12 cellular contexts compared by ENCODE assay signal in genomic region chr6:4402477-4402976, GRCh38.
A peak's percentile ranks its signal among the peaks of the same experiment; 100 is the strongest.
DNase-seq lines count a peak whose midpoint lies in the region; ATAC-seq and TF ChIP-seq lines count a peak whose summit lies in the region.
"Had no signal": no experiment of that assay in that cellular context is flagged by ENCODE, and none has a peak within 500 bp of the region (broad histone marks: within the 10 kb centered on the region; RNA-seq: fewer than 3 reads in every experiment).

No MANE protein-coding gene starts in this region.

- H3K27ac ChIP-seq in left ventricle myocardium inferior (replicated peaks) (peak overlapping the region; percentile 91), temporal lobe (ENCODE audit: low read depth, low read length) (peak overlapping the region; percentile 41)
- H3K27ac ChIP-seq: uterus had no signal

- H3K27me3 Mint-ChIP-seq in HFFc6 (ENCODE audit: insufficient read depth): no peaks in the 10 kb centered on the region; the same call in 1 of the 2 replicates

- peaks cover 44% of the 10 kb centered on the region for H3K4me1 ChIP-seq in left ventricle myocardium inferior

- H3K36me3 ChIP-seq in left ventricle myocardium inferior: no peaks in the 10 kb centered on the region
- H3K36me3 ChIP-seq: uterus had no signal

- peak overlapping the region; percentile 6; the same call in 1 of the 2 replicates for H3K4me3 Mint-ChIP-seq in HFFc6

- peaks cover 13% of the 10 kb centered on the region for H3K36me3 Mint-ChIP-seq in HFFc6 (ENCODE audit: low read depth)

- in situ Hi-C loops in astrocyte of the cerebellum (cut with HindIII; ENCODE audit: low sequenced_read_pairs): no loop called here

- peaks cover 46% of the 10 kb centered on the region for H3K4me1 Mint-ChIP-seq in HFFc6 (ENCODE audit: low read depth)

- H3K27me3 ChIP-seq in left ventricle myocardium inferior (ENCODE audit: low read depth): no peaks in the 10 kb centered on the region
- H3K27me3 ChIP-seq: uterus had no signal

- peaks cover 8% of the 10 kb centered on the region; the same call in 1 of the 2 replicates for H3K9me3 Mint-ChIP-seq in HFFc6

- H3K27ac Mint-ChIP-seq in HFFc6: peak overlapping the region; percentile 60

- ATAC-seq in left colon: no peak

- H3K4me3 ChIP-seq in astrocyte of the cerebellum (ENCODE audit: low read depth, low read length) (no peak overlapping the region), left ventricle myocardium inferior (peak overlapping the region; percentile 21)
- H3K4me3 ChIP-seq: skin epidermis, uterus had no signal

- intact Hi-C loops in left ventricle myocardium inferior (cut with micrococcal nuclease) (no loop called here), left colon (cut with DNase I, micrococcal nuclease) (no loop called here)

- H3K9me3 ChIP-seq in left ventricle myocardium inferior (replicated peaks): no peaks in the 10 kb centered on the region
- H3K9me3 ChIP-seq: uterus had no signal

- TF ChIP-seq CTCF in HFFc6 (IDR thresholded peaks at IDR 0.05) (no peak), astrocyte of the cerebellum (IDR thresholded peaks at IDR 0.05; ENCODE audit: low read depth, low read length, missing control alignments) (no peak), left ventricle myocardium inferior (IDR thresholded peaks at IDR 0.05; ENCODE audit: borderline replicate concordance) (no peak)

- DNase-seq in HFFc6: peak; percentile 78
- peak; percentile 44 for DNase-seq in astrocyte of the cerebellum (ENCODE audit: low read depth)
- peak; percentile 38 for DNase-seq in left ventricle myocardium inferior
- no peak for DNase-seq in HuH-7 (ENCODE audit: low spot score)
- no peak for DNase-seq in SKM-1 treated with dmso at 0.1 percent for 144 hours (lab: John Stamatoyannopoulos, UW; ENCODE audit: unreplicated experiment)
- DNase-seq in left colon: no peak
- no peak for DNase-seq in SIG-M5 treated with dmso at 0.1 percent for 504 hours (lab: John Stamatoyannopoulos, UW; ENCODE audit: unreplicated experiment)
- DNase-seq: activated CD4-positive, alpha-beta T cell treated with anti-CD3 and anti-CD28 coated beads, Interleukin-2, amount 50 U/mL, for 1 hour; NCI-H2171 treated with DMSO at 0.1 percent for 48 hours had no signal

Comparison
In these comparisons a context has a peak if more than half of its experiments do, and no peak if none do; other contexts are left out.
1. DNase-seq: peak in HFFc6 (single experiment), astrocyte of the cerebellum (single experiment) and left ventricle myocardium inferior (single experiment); none in HuH-7 (single experiment), SKM-1 treated with dmso at 0.1 percent for 144 hours (single experiment), left colon (0 of 2) and SIG-M5 treated with dmso at 0.1 percent for 504 hours (single experiment).